13 cellular contexts compared by ENCODE assay signal in the genomic region with DNA sequence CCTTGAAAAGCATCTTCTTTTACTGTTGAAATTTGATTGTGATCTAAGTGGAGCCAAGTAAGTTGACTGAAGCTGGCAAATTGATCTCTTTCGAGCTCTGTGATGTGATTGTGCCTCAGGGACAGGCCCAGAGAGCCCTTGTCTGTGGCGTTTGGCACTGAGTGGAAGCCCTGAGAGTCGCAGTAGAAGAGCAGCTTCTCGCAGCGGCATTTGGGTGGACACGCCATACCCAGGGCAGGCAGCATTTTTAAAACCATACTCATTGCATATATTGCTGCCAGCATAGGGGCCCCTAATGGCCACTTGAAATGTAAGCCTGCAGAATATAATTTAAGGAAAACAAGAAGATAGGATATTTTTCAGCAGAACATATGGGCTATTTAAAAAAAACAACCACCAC. TPM values are rescaled to one million over a fixed set of nuclear protein-coding genes. Genes with fewer than 3 reads are reported as not detected.
DNase-seq lines count a peak whose midpoint lies in the region; ATAC-seq and TF ChIP-seq lines count a peak whose summit lies in the region.
"Had no signal": no experiment of that assay in that cellular context is flagged by ENCODE, and none has a peak within 500 bp of the region (broad histone marks: within the 10 kb centered on the region; RNA-seq: fewer than 3 reads in every experiment).

No MANE protein-coding gene starts in this region.

- no peak overlapping the region for H3K4me3 Mint-ChIP-seq in activated T-helper 2 cell treated with anti-CD3 and anti-CD28 coated beads, Interferon-gamma antibody, Interleukin-2, Interleukin-4, amounts not matched to agents 10 μg/mL and 5 μg/mL and 100 μg/mL, durations not matched to agents 14 hours and 24 hours and 36 hours (ENCODE audit: low read depth)
- H3K4me3 Mint-ChIP-seq: T-cell had no signal

- peaks cover 16% of the 10 kb centered on the region for H3K27me3 Mint-ChIP-seq in activated T-helper 2 cell treated with anti-CD3 and anti-CD28 coated beads, Interferon-gamma antibody, Interleukin-2, Interleukin-4, amounts not matched to agents 10 μg/mL and 5 μg/mL and 100 μg/mL, durations not matched to agents 14 hours and 24 hours and 36 hours (ENCODE audit: low read depth)

- peak; percentile 22 for DNase-seq in NCI-H1092 (lab: John Stamatoyannopoulos, UW)
- DNase-seq in astrocyte of the hippocampus (ENCODE audit: low read depth, low spot score) = peak; percentile 45
- no peak for DNase-seq in lower lobe of right lung
- DNase-seq in superior temporal gyrus (ENCODE audit: extremely low spot score) = peak; percentile 85
- no peak for DNase-seq in NCI-H345 (lab: John Stamatoyannopoulos, UW)
- DNase-seq in activated T-helper 2 cell treated with anti-CD3 and anti-CD28 coated beads, Interferon-gamma antibody, Interleukin-2, Interleukin-4, amounts not matched to agents 10 μg/mL and 5 μg/mL and 100 μg/mL, durations not matched to agents 14 hours and 24 hours and 36 hours (ENCODE audit: low spot score) = no peak
- DNase-seq in activated CD4-positive, alpha-beta T cell treated with anti-CD3 and anti-CD28 coated beads for 4 hours = no peak
- DNase-seq: activated CD4-positive, alpha-beta T cell treated with anti-CD3 and anti-CD28 coated beads, Interleukin-2, amount 50 U/mL, for 4 hours; cortex of kidney; NCI-H1694; T-cell had no signal

- H3K27me3 ChIP-seq in lower lobe of right lung (ENCODE audit: low read depth) = no peaks in the 10 kb centered on the region

- H3K27ac ChIP-seq in lower lobe of right lung = no peak overlapping the region
- H3K27ac ChIP-seq: thoracic aorta had no signal

- no peak overlapping the region for H3K27ac Mint-ChIP-seq in activated T-helper 2 cell treated with anti-CD3 and anti-CD28 coated beads, Interferon-gamma antibody, Interleukin-2, Interleukin-4, amounts not matched to agents 10 μg/mL and 5 μg/mL and 100 μg/mL, durations not matched to agents 14 hours and 24 hours and 36 hours
- H3K27ac Mint-ChIP-seq: T-cell had no signal

- H3K9me3 Mint-ChIP-seq in activated T-helper 2 cell treated with anti-CD3 and anti-CD28 coated beads, Interferon-gamma antibody, Interleukin-2, Interleukin-4, amounts not matched to agents 10 μg/mL and 5 μg/mL and 100 μg/mL, durations not matched to agents 14 hours and 24 hours and 36 hours = no peaks in the 10 kb centered on the region
- H3K9me3 Mint-ChIP-seq: T-cell had no signal

- TF ChIP-seq CTCF in lower lobe of right lung (IDR thresholded peaks at IDR 0.05) = no peak

- no peaks in the 10 kb centered on the region for H3K36me3 Mint-ChIP-seq in activated T-helper 2 cell treated with anti-CD3 and anti-CD28 coated beads, Interferon-gamma antibody, Interleukin-2, Interleukin-4, amounts not matched to agents 10 μg/mL and 5 μg/mL and 100 μg/mL, durations not matched to agents 14 hours and 24 hours and 36 hours (ENCODE audit: low read depth)
- H3K36me3 Mint-ChIP-seq: T-cell had no signal

- no peak for ATAC-seq in lower lobe of right lung
- ATAC-seq: GM12878, T-cell had no signal

- H3K9me3 ChIP-seq in lower lobe of right lung = no peaks in the 10 kb centered on the region
- H3K9me3 ChIP-seq: thoracic aorta had no signal

- intact Hi-C loops in lower lobe of right lung (cut with DNase I) = no loop called here
- intact Hi-C loops in activated T-helper 2 cell treated with anti-CD3 and anti-CD28 coated beads, Interferon-gamma antibody, Interleukin-2, Interleukin-4, amounts not matched to agents 10 μg/mL and 5 μg/mL and 100 μg/mL, durations not matched to agents 14 hours and 24 hours and 36 hours (cut with micrococcal nuclease) = no loop called here

- no peaks in the 10 kb centered on the region for H3K36me3 ChIP-seq in lower lobe of right lung
- H3K36me3 ChIP-seq: thoracic aorta had no signal

- H3K4me3 ChIP-seq in lower lobe of right lung = peak overlapping the region; percentile 4
- H3K4me3 ChIP-seq: GM12878 had no signal

- H3K4me1 ChIP-seq in lower lobe of right lung = peaks cover 69% of the 10 kb centered on the region

- H3K4me1 Mint-ChIP-seq in activated T-helper 2 cell treated with anti-CD3 and anti-CD28 coated beads, Interferon-gamma antibody, Interleukin-2, Interleukin-4, amounts not matched to agents 10 μg/mL and 5 μg/mL and 100 μg/mL, durations not matched to agents 14 hours and 24 hours and 36 hours (ENCODE audit: low read depth) = peaks cover 22% of the 10 kb centered on the region

RNA-seq across cellular contexts. Expression of a gene that starts 0.9 kb away (rescaled TPM):
- 0.30 TPM for total RNA-seq in lower lobe of right lung
- 0.44 and 0.59 TPM in 2 replicates for total RNA-seq in activated T-helper 2 cell treated with anti-CD3 and anti-CD28 coated beads, Interferon-gamma antibody, Interleukin-2, Interleukin-4, amounts not matched to agents 10 μg/mL and 5 μg/mL and 100 μg/mL, durations not matched to agents 14 hours and 24 hours and 36 hours

Comparison
In these comparisons a context has a peak if more than half of its experiments do, and no peak if none do; other contexts are left out.
1. DNase-seq: peak in NCI-H1092 (single experiment), astrocyte of the hippocampus (single experiment) and superior temporal gyrus (single experiment); none in lower lobe of right lung (single experiment), NCI-H345 (single experiment), activated T-helper 2 cell treated with anti-CD3 and anti-CD28 coated beads, Interferon-gamma antibody, Interleukin-2, Interleukin-4, amounts not matched to agents 10 μg/mL and 5 μg/mL and 100 μg/mL, durations not matched to agents 14 hours and 24 hours and 36 hours (single experiment) and activated CD4-positive, alpha-beta T cell treated with anti-CD3 and anti-CD28 coated beads for 4 hours (0 of 2).